8 cellular contexts compared by ENCODE assay signal in genomic region chr17:66466933-66467367, GRCh38.
DNase-seq lines count a peak whose midpoint lies in the region; ATAC-seq and TF ChIP-seq lines count a peak whose summit lies in the region.

No MANE protein-coding gene starts in this region.

- peak overlapping the region; percentile 19 to 81 for H3K27ac ChIP-seq in coronary artery
- H3K27ac ChIP-seq in substantia nigra (ENCODE audit: low read depth, low read length, poor library complexity, severe bottlenecking) = no peak overlapping the region

- CTCF ChIA-PET in activated CD4-positive, alpha-beta T cell treated with anti-CD3 and anti-CD28 coated beads for 36 hours (lab: Charles Lee) = interaction anchor here (1.3 to 2.8 kb wide), 4 partner anchors 47 to 212 kb away, joined by 3 to 11 read pairs (median 4); no protein-coding TSS in a partner anchor

- in situ Hi-C loops in SK-MEL-5 (cut with HindIII; ENCODE audit: low pct_unique_long_range_greater_than_20kb, low sequenced_read_pairs) = no loop called here

- ATAC-seq in activated CD4-positive, alpha-beta T cell treated with anti-CD3 and anti-CD28 coated beads for 36 hours = peak; percentile 91
- ATAC-seq in GM19324 (IDR thresholded peaks at IDR 0.05; ENCODE audit: low FRiP score, unreplicated experiment) = no peak

- DNase-seq in activated CD4-positive, alpha-beta T cell treated with anti-CD3 and anti-CD28 coated beads for 36 hours = peak; percentile 85
- DNase-seq in activated CD4-positive, alpha-beta T cell treated with anti-CD3 and anti-CD28 coated beads for 4 hours = no peak
- DNase-seq in SK-MEL-5 (ENCODE audit: low read depth, low spot score) = peak; percentile 69
- DNase-seq in coronary artery (ENCODE audit: low spot score) = no peak
- DNase-seq in progenitor cell of endocrine pancreas (ENCODE audit: low spot score, unreplicated experiment) = no peak
- no peak for DNase-seq in NCI-H2029 (lab: John Stamatoyannopoulos, UW)
- no peak for DNase-seq in substantia nigra (lab: John Stamatoyannopoulos, UW)

- POLR2A ChIA-PET in activated CD4-positive, alpha-beta T cell treated with anti-CD3 and anti-CD28 coated beads for 36 hours (lab: Charles Lee) = interaction anchor here (0.6 to 0.7 kb wide), 2 partner anchors 41 to 156 kb away, joined by 3 read pairs; no protein-coding TSS in a partner anchor

- H3K36me3 Mint-ChIP-seq in activated CD4-positive, alpha-beta T cell treated with anti-CD3 and anti-CD28 coated beads for 36 hours (ENCODE audit: low read depth) = peaks cover 13% of the 10 kb centered on the region
- no peaks in the 10 kb centered on the region for H3K36me3 Mint-ChIP-seq in progenitor cell of endocrine pancreas (ENCODE audit: insufficient read depth)

- H3K4me1 Mint-ChIP-seq in activated CD4-positive, alpha-beta T cell treated with anti-CD3 and anti-CD28 coated beads for 36 hours = peaks cover 82% of the 10 kb centered on the region
- H3K4me1 Mint-ChIP-seq in progenitor cell of endocrine pancreas (ENCODE audit: low read depth) = peaks cover 20% of the 10 kb centered on the region

- no peaks in the 10 kb centered on the region for H3K27me3 Mint-ChIP-seq in activated CD4-positive, alpha-beta T cell treated with anti-CD3 and anti-CD28 coated beads for 36 hours
- H3K27me3 Mint-ChIP-seq in progenitor cell of endocrine pancreas = no peaks in the 10 kb centered on the region

- intact Hi-C loops in activated CD4-positive, alpha-beta T cell treated with anti-CD3 and anti-CD28 coated beads for 36 hours (cut with DNase I, micrococcal nuclease) = loop anchor here (1.0 to 10.0 kb wide), 18 partner anchors 43 to 810 kb away; partner anchors contain the start of gene PRKCA (in 1 of the 2)

- H3K4me3 ChIP-seq in coronary artery = peak overlapping the region; percentile 56

- peak overlapping the region; percentile 92 for H3K27ac Mint-ChIP-seq in activated CD4-positive, alpha-beta T cell treated with anti-CD3 and anti-CD28 coated beads for 36 hours
- H3K27ac Mint-ChIP-seq in progenitor cell of endocrine pancreas = peak overlapping the region; percentile 61

- no peaks in the 10 kb centered on the region for H3K9me3 Mint-ChIP-seq in activated CD4-positive, alpha-beta T cell treated with anti-CD3 and anti-CD28 coated beads for 36 hours (ENCODE audit: low read depth)
- no peaks in the 10 kb centered on the region for H3K9me3 Mint-ChIP-seq in progenitor cell of endocrine pancreas (ENCODE audit: low read depth)

- peak overlapping the region; percentile 36 for H3K4me3 Mint-ChIP-seq in activated CD4-positive, alpha-beta T cell treated with anti-CD3 and anti-CD28 coated beads for 36 hours
- H3K4me3 Mint-ChIP-seq in progenitor cell of endocrine pancreas (ENCODE audit: low read depth) = no peak overlapping the region

- TF ChIP-seq CTCF in coronary artery (IDR thresholded peaks at IDR 0.05) (no peak), progenitor cell of endocrine pancreas (IDR thresholded peaks at IDR 0.05; ENCODE audit: unreplicated experiment) (no peak)

Comparison
In these comparisons a context has a peak if more than half of its experiments do, and no peak if none do; other contexts are left out.
1. DNase-seq: peak in activated CD4-positive, alpha-beta T cell treated with anti-CD3 and anti-CD28 coated beads for 36 hours (single experiment) and SK-MEL-5 (single experiment); none in activated CD4-positive, alpha-beta T cell treated with anti-CD3 and anti-CD28 coated beads for 4 hours (0 of 2), coronary artery (single experiment), progenitor cell of endocrine pancreas (single experiment), NCI-H2029 (single experiment) and substantia nigra (0 of 49).